Comparison of ENCODE assay signal across 8 cellular contexts in genomic region chr4:112297495-112297894, GRCh38. TPM values are rescaled to one million over a fixed set of nuclear protein-coding genes. Genes with fewer than 3 reads are reported as not detected.
A peak's percentile ranks its signal among the peaks of the same experiment; 100 is the strongest.
DNase-seq lines count a peak whose midpoint lies in the region; ATAC-seq and TF ChIP-seq lines count a peak whose summit lies in the region.

No MANE protein-coding gene starts in this region.

- no peak for TF ChIP-seq CTCF in OCI-LY1 (IDR thresholded peaks at IDR 0.05; ENCODE audit: low read length)
- TF ChIP-seq CTCF in esophagus muscularis mucosa (IDR thresholded peaks at IDR 0.05): no peak
- no peak for TF ChIP-seq CTCF in WERI-Rb-1 (IDR thresholded peaks at IDR 0.05; ENCODE audit: low read depth, low read length)

- H3K9me3 ChIP-seq in OCI-LY1 (ENCODE audit: low read length) (no peaks in the 10 kb centered on the region), esophagus muscularis mucosa (no peaks in the 10 kb centered on the region), WERI-Rb-1 (ENCODE audit: severe bottlenecking) (no peaks in the 10 kb centered on the region)

- intact Hi-C loops in esophagus muscularis mucosa (cut with DNase I) (no loop called here), sciatic nerve (cut with DNase I) (no loop called here)

- H3K4me3 ChIP-seq in OCI-LY1 (ENCODE audit: low read depth, low read length, poor library complexity, severe bottlenecking) (peak overlapping the region; percentile 49), esophagus muscularis mucosa (peak overlapping the region; percentile 48 to 57 (median 54)), WERI-Rb-1 (ENCODE audit: low read depth, low read length) (no peak overlapping the region)

- no peaks in the 10 kb centered on the region for H3K9me2 ChIP-seq in OCI-LY1 (ENCODE audit: low read depth, low read length)

- no peaks in the 10 kb centered on the region for H3K79me2 ChIP-seq in OCI-LY1 (ENCODE audit: insufficient read depth, low read length)

- H2AFZ ChIP-seq in OCI-LY1 (ENCODE audit: low read length): peak overlapping the region; percentile 99

- no peaks in the 10 kb centered on the region for H3K27me3 ChIP-seq in OCI-LY1 (ENCODE audit: insufficient read depth, low read length)
- H3K27me3 ChIP-seq in esophagus muscularis mucosa: no peaks in the 10 kb centered on the region
- H3K27me3 ChIP-seq in WERI-Rb-1 (ENCODE audit: insufficient read depth, low read depth, severe bottlenecking): no peaks in the 10 kb centered on the region

- H3K4me2 ChIP-seq in OCI-LY1 (ENCODE audit: low read length): peak overlapping the region; percentile 67

- H3K36me3 ChIP-seq in OCI-LY1 (ENCODE audit: insufficient read depth, low read length) (no peaks in the 10 kb centered on the region), esophagus muscularis mucosa (peaks cover 0 to 14% (median 5%) of the 10 kb centered on the region in 4 donors), WERI-Rb-1 (no peaks in the 10 kb centered on the region)

- no peak for TF ChIP-seq POLR2A in esophagus muscularis mucosa (IDR thresholded peaks at IDR 0.05; ENCODE audit: low read depth)

- H4K20me1 ChIP-seq in OCI-LY1 (ENCODE audit: insufficient read depth, low read length): no peaks in the 10 kb centered on the region

- TF ChIP-seq EP300 in esophagus muscularis mucosa (IDR thresholded peaks at IDR 0.05): no peak

- 0% methylated on average over 1 of the region's 1 CpG for WGBS in esophagus muscularis mucosa

- peaks cover 28% of the 10 kb centered on the region for H3K4me1 ChIP-seq in OCI-LY1 (ENCODE audit: insufficient read depth, low read length, severe bottlenecking)
- peaks cover 7 to 27% (median 21%) of the 10 kb centered on the region in 4 donors for H3K4me1 ChIP-seq in esophagus muscularis mucosa

- H3K9ac ChIP-seq in OCI-LY1 (ENCODE audit: low read length): peak overlapping the region; percentile 53

- H3F3A ChIP-seq in OCI-LY1 (ENCODE audit: insufficient read depth, low read length): no peaks in the 10 kb centered on the region

- ATAC-seq in GM18907 (IDR thresholded peaks at IDR 0.05; ENCODE audit: unreplicated experiment): peak; percentile 11
- peak; percentile 47 for ATAC-seq in sciatic nerve

- DNase-seq in esophagus muscularis mucosa (ENCODE audit: extremely low spot score) (no peak), sciatic nerve (ENCODE audit: low spot score) (no peak), HK-2 (ENCODE audit: unreplicated experiment) (no peak), WERI-Rb-1 (no peak), NCI-H524 (lab: John Stamatoyannopoulos, UW) (no peak)
- DNase-seq in stimulated activated CD8-positive, alpha-beta memory T cell treated with anti-CD3 and anti-CD28 coated beads, Interleukin-4, amount 100 ng/mL, for 48 hours: no peak

- peak overlapping the region; percentile 35 for H3K27ac ChIP-seq in OCI-LY1 (ENCODE audit: low read depth, low read length, poor library complexity, severe bottlenecking)
- H3K27ac ChIP-seq in esophagus muscularis mucosa (replicated peaks in 1 of 4): peak overlapping the region; percentile 64 to 80 (median 72)
- no peak overlapping the region for H3K27ac ChIP-seq in WERI-Rb-1

RNA-seq across cellular contexts. Expression of gene ALPK1, which starts 0.3 kb away (rescaled TPM):
- total RNA-seq in esophagus muscularis mucosa: 10 to 100 TPM; 12.6 to 19.9 (median 14.8) TPM
- total RNA-seq in sciatic nerve: 42.6 TPM

RNA-seq across cellular contexts. Expression of gene TIFA, which starts 11.8 kb away (rescaled TPM):
- total RNA-seq in esophagus muscularis mucosa: 10 to 100 TPM in 2 of 4 donors, 1 to 10 TPM in 2; 5.4 to 17.4 (median 12.4) TPM
- 6.0 TPM for total RNA-seq in sciatic nerve
